In genomic region chr17:50169121-50169764, GRCh38 we compare ENCODE assay signal across 8 cellular contexts. TPM values are rescaled to one million over a fixed set of nuclear protein-coding genes. Genes with fewer than 3 reads are reported as not detected.
A peak's percentile ranks its signal among the peaks of the same experiment; 100 is the strongest.
DNase-seq lines count a peak whose midpoint lies in the region; ATAC-seq and TF ChIP-seq lines count a peak whose summit lies in the region.

No MANE protein-coding gene starts in this region.

- peak overlapping the region; percentile 98 for H3K27ac Mint-ChIP-seq in T-helper 17 cell

- peak; percentile 43 to 99 (median 68) for TF ChIP-seq CTCF in body of pancreas (IDR thresholded peaks at IDR 0.05)
- peak; percentile 91 for TF ChIP-seq CTCF in kidney epithelial cell (IDR thresholded peaks at IDR 0.05; ENCODE audit: insufficient read depth, low read length, poor library complexity, severe bottlenecking)

- H3K36me3 ChIP-seq in body of pancreas (replicated peaks in 1 of 2; ENCODE audit: insufficient read depth in 1 of 2, low read depth in 2 of 2) (no peaks in the 10 kb centered on the region), kidney epithelial cell (ENCODE audit: control insufficient read depth, insufficient read depth, low read length) (no peaks in the 10 kb centered on the region)

- no peaks in the 10 kb centered on the region for H3K27me3 ChIP-seq in body of pancreas
- H3K27me3 ChIP-seq in kidney epithelial cell (ENCODE audit: control insufficient read depth, insufficient read depth, low read length) = peaks cover 4% of the 10 kb centered on the region

- TF ChIP-seq POLR2A in body of pancreas (IDR thresholded peaks at IDR 0.05) = no peak

- ATAC-seq in T-helper 17 cell (peak; percentile 86), body of pancreas (peak; percentile 66), HG03097 (IDR thresholded peaks at IDR 0.05; ENCODE audit: low FRiP score, unreplicated experiment) (no peak)

- intact Hi-C loops in body of pancreas (cut with DNase I) = no loop called here

- no peaks in the 10 kb centered on the region for H3K36me3 Mint-ChIP-seq in T-helper 17 cell (ENCODE audit: low read depth)

- DNase-seq in GM03348 (ENCODE audit: low spot score) = peak; percentile 69
- DNase-seq in MV-4-11 (lab: John Stamatoyannopoulos, UW) = peak; percentile 42
- DNase-seq in T-helper 17 cell = peak; percentile 39 to 48 (median 39)
- DNase-seq in body of pancreas = peak in 3 of 4 donors; percentile 40 to 57 (median 46)
- DNase-seq in kidney epithelial cell (ENCODE audit: low read depth) = no peak
- peak; percentile 30 to 37 for DNase-seq in stimulated activated CD8-positive, alpha-beta memory T cell treated with anti-CD3 and anti-CD28 coated beads, Interleukin-15, amount 100 ng/mL, for 48 hours (ENCODE audit: low read depth in 2 of 2)
- no peak for DNase-seq in amniotic stem cell (lab: John Stamatoyannopoulos, UW)

- H3K27ac ChIP-seq in body of pancreas = no peak overlapping the region

- no peaks in the 10 kb centered on the region for H3K9me3 ChIP-seq in T-helper 17 cell (ENCODE audit: control insufficient read depth, low read length, poor library complexity, severe bottlenecking)
- no peaks in the 10 kb centered on the region for H3K9me3 ChIP-seq in body of pancreas

- 19 to 22% methylated on average over 13 to 14 of the region's 14 CpGs for WGBS in body of pancreas, 2 donors

- H3K27me3 Mint-ChIP-seq in T-helper 17 cell = no peaks in the 10 kb centered on the region

- no peak overlapping the region for H3K4me3 ChIP-seq in body of pancreas
- H3K4me3 ChIP-seq in kidney epithelial cell (ENCODE audit: low read depth, low read length) = no peak overlapping the region

- peak overlapping the region; percentile 85 for H3K4me3 Mint-ChIP-seq in T-helper 17 cell

- peaks cover 22% of the 10 kb centered on the region for H3K4me1 Mint-ChIP-seq in T-helper 17 cell

- no peaks in the 10 kb centered on the region for H3K4me1 ChIP-seq in body of pancreas

RNA-seq across cellular contexts. Expression of gene SGCA, which starts 3.4 kb away (rescaled TPM):
- not detected for total RNA-seq in T-helper 17 cell
- total RNA-seq in body of pancreas = 1 to 10 TPM in 1 of 2 donors, not detected in 1; 1.3 TPM
- total RNA-seq in kidney epithelial cell = not detected in 2 replicates

RNA-seq across cellular contexts. Expression of gene PPP1R9B, which starts 18.8 kb away (rescaled TPM):
- total RNA-seq in T-helper 17 cell = 100 to 1,000 TPM in 1 of 2 donors, 10 to 100 TPM in 1; 82.9 to 111 TPM
- total RNA-seq in body of pancreas = 10 to 100 TPM; 20.0 to 31.0 TPM
- total RNA-seq in kidney epithelial cell = 35.2 and 38.2 TPM in 2 replicates

RNA-seq across cellular contexts. Expression of gene COL1A1, which starts 32.2 kb away (rescaled TPM):
- total RNA-seq in T-helper 17 cell = 10 to 100 TPM; 15.4 to 16.6 TPM
- total RNA-seq in body of pancreas = 10 to 100 TPM; 11.2 to 62.3 TPM
- 139 and 176 TPM in 2 replicates for total RNA-seq in kidney epithelial cell

RNA-seq across cellular contexts. Expression of gene SAMD14, which starts 39.3 kb away (rescaled TPM):
- total RNA-seq in T-helper 17 cell (1 to 10 TPM; 1.7 to 5.8 TPM), body of pancreas (not detected), kidney epithelial cell (13.3 and 14.7 TPM in 2 replicates)

Comparison
In these comparisons a context has a peak if more than half of its experiments do, and no peak if none do; other contexts are left out.
1. DNase-seq: peak in GM03348 (single experiment), MV-4-11 (single experiment), T-helper 17 cell (3 of 3), body of pancreas (3 of 4) and stimulated activated CD8-positive, alpha-beta memory T cell treated with anti-CD3 and anti-CD28 coated beads, Interleukin-15, amount 100 ng/mL, for 48 hours (2 of 2); none in kidney epithelial cell (single experiment) and amniotic stem cell (single experiment).